Comparison of ENCODE assay signal across 2 cellular contexts in genomic region chr7:103962070-103962469, GRCh38.
TF ChIP-seq lines count a peak whose summit lies in the region.

No MANE protein-coding gene starts in this region.

TF ChIP-seq in HepG2, 621 proteins besides CTCF, POLR2A, EP300 and RAD21:
- TF ChIP-seq RBM22 (optimal IDR thresholded peaks at IDR 0.05; ENCODE audit: low read length) (peak; percentile 81), POLR2G (IDR thresholded peaks at IDR 0.05; ENCODE audit: low read depth, low read length) (peak; percentile 30; the same call in 1 of the 2 replicates), ZBTB4 (CRISPR knock-in tag; IDR thresholded peaks at IDR 0.05; ENCODE audit: borderline replicate concordance) (no peak)
TF ChIP-seq in HepG2: peak in this region for 2.

TF ChIP-seq in H1, 55 proteins besides CTCF, POLR2A, EP300 and RAD21:
- TF ChIP-seq POLR2AphosphoS5 (IDR thresholded peaks at IDR 0.05; ENCODE audit: low read depth, low read length) (no peak), CBX8 (IDR thresholded peaks at IDR 0.05; ENCODE audit: borderline replicate concordance, low read depth, low read length) (no peak), EGR1 (IDR thresholded peaks at IDR 0.05; ENCODE audit: borderline replicate concordance, low read depth, low read length) (no peak), HDAC6 (IDR thresholded peaks at IDR 0.05; ENCODE audit: low read depth, low read length) (no peak), KDM1A (IDR thresholded peaks at IDR 0.05; ENCODE audit: borderline replicate concordance, low read length) (no peak), TBP (IDR thresholded peaks at IDR 0.05; ENCODE audit: low read depth, low read length) (no peak), SAP30 (IDR thresholded peaks at IDR 0.05; ENCODE audit: insufficient read depth, insufficient replicate concordance, low read length) (no peak), HDAC2 (IDR thresholded peaks at IDR 0.05; ENCODE audit: borderline replicate concordance in 1 of 2, low read depth in 2 of 2, low read length in 2 of 2) (no peak), SP2 (IDR thresholded peaks at IDR 0.05; ENCODE audit: low read length) (no peak)
